18 cellular contexts compared by ENCODE assay signal in genomic region chr14:93984070-93984469, GRCh38. TPM values are rescaled to one million over a fixed set of nuclear protein-coding genes. Genes with fewer than 3 reads are reported as not detected.
DNase-seq lines count a peak whose midpoint lies in the region; ATAC-seq and TF ChIP-seq lines count a peak whose summit lies in the region.
"Had no signal": no experiment of that assay in that cellular context is flagged by ENCODE, and none has a peak within 500 bp of the region (broad histone marks: within the 10 kb centered on the region; RNA-seq: fewer than 3 reads in every experiment).

No MANE protein-coding gene starts in this region.

- no peaks in the 10 kb centered on the region for H3K36me3 Mint-ChIP-seq in GM23338 (ENCODE audit: low read depth)

- H3K9me2 ChIP-seq in GM23338 (ENCODE audit: insufficient read depth), result no peaks in the 10 kb centered on the region

- TF ChIP-seq CTCF in GM23338 (conservative IDR thresholded peaks at IDR 0.05; ENCODE audit: low read depth in 2 of 2) (no peak), lower lobe of right lung (IDR thresholded peaks at IDR 0.05) (no peak)

- no peak overlapping the region for H3K4me2 ChIP-seq in GM23338

- no peak overlapping the region for H3K4me3 Mint-ChIP-seq in GM23338

- no peaks in the 10 kb centered on the region for H3K9me3 ChIP-seq in adipocyte (ENCODE audit: control insufficient read depth, low read length)
- H3K9me3 ChIP-seq in lower lobe of right lung, result no peaks in the 10 kb centered on the region
- H3K9me3 ChIP-seq: testis had no signal

- no peak overlapping the region for H2AFZ ChIP-seq in GM23338

- H3K4me1 ChIP-seq in GM23338 (ENCODE audit: insufficient read depth) (no peaks in the 10 kb centered on the region), adipocyte (ENCODE audit: control insufficient read depth, insufficient read depth, low read length) (peaks cover 16% of the 10 kb centered on the region), lower lobe of right lung (no peaks in the 10 kb centered on the region)
- H3K4me1 ChIP-seq: testis had no signal

- POLR2A ChIA-PET in HEK293T (lab: Yijun Ruan, JAX), result no interaction called here

- CTCF ChIA-PET in HEK293T (lab: Yijun Ruan, JAX), result interaction anchor here (0.7 to 1.8 kb wide), 5 partner anchors 13 to 25 kb away, joined by 3 to 9 read pairs (median 3); no protein-coding TSS in a partner anchor

- no peaks in the 10 kb centered on the region for H3K27me3 ChIP-seq in GM23338 (ENCODE audit: insufficient read depth)
- no peaks in the 10 kb centered on the region for H3K27me3 ChIP-seq in adipocyte (replicated peaks; ENCODE audit: control insufficient read depth, insufficient read depth, low read length)
- peaks cover 5% of the 10 kb centered on the region for H3K27me3 ChIP-seq in lower lobe of right lung (ENCODE audit: low read depth)
- H3K27me3 ChIP-seq: testis had no signal

- H4K20me1 ChIP-seq in GM23338 (replicated peaks; ENCODE audit: insufficient read depth), result no peaks in the 10 kb centered on the region

- H3K27ac ChIP-seq in GM23338 (ENCODE audit: low read depth), result no peak overlapping the region
- no peak overlapping the region for H3K27ac ChIP-seq in lower lobe of right lung
- H3K27ac ChIP-seq: testis had no signal

- no peak overlapping the region for H3K27ac Mint-ChIP-seq in GM23338

- DNase-seq in A172 (ENCODE audit: low spot score) (peak; percentile 18), GM23338 (ENCODE audit: low spot score) (peak; percentile 25), adipocyte (ENCODE audit: low read depth) (peak; percentile 29), lower lobe of right lung (peak; percentile 26), HEK293T (ENCODE audit: extremely low spot score) (no peak)
- no peak for DNase-seq in activated T-cell treated with anti-CD3 and anti-CD28 coated beads, Interleukin-2, amount 50 U/mL, for 1 hour
- DNase-seq: AML-193; erythroblast; NCI-H187 treated with DMSO at 0.1 percent for 48 hours; stimulated activated CD4-positive, alpha-beta T cell treated with anti-CD3 and anti-CD28 coated beads, Interleukin-12 subunit alpha, Interleukin-12 subunit beta, amount 100 ng/mL, for 4 hours; testis had no signal

- peak; percentile 26 for ATAC-seq in GM23338
- no peak for ATAC-seq in lower lobe of right lung
- ATAC-seq in GM18873 (IDR thresholded peaks at IDR 0.05; ENCODE audit: low FRiP score, unreplicated experiment), result no peak
- ATAC-seq in GM21737 (IDR thresholded peaks at IDR 0.05; ENCODE audit: unreplicated experiment), result no peak

- H3K4me3 ChIP-seq in GM23338, result no peak overlapping the region
- H3K4me3 ChIP-seq in adipocyte (ENCODE audit: low read length), result no peak overlapping the region
- no peak overlapping the region for H3K4me3 ChIP-seq in lower lobe of right lung
- H3K4me3 ChIP-seq: lung, testis had no signal

- H3K4me1 Mint-ChIP-seq in GM23338, result peaks cover 14% of the 10 kb centered on the region

- no peaks in the 10 kb centered on the region for H3F3A ChIP-seq in GM23338 (replicated peaks; ENCODE audit: low read depth)

- H3K79me2 ChIP-seq in GM23338 (replicated peaks; ENCODE audit: insufficient read depth), result no peaks in the 10 kb centered on the region

- peaks cover 3% of the 10 kb centered on the region for H3K27me3 Mint-ChIP-seq in GM23338 (ENCODE audit: insufficient read depth, low read depth, poor library complexity)

- intact Hi-C loops in lower lobe of right lung (cut with DNase I), result no loop called here

- no peak overlapping the region for H3K9ac ChIP-seq in adipocyte (ENCODE audit: low read length)

- no peaks in the 10 kb centered on the region for H3K36me3 ChIP-seq in GM23338 (ENCODE audit: insufficient read depth)
- H3K36me3 ChIP-seq in adipocyte (ENCODE audit: control insufficient read depth, insufficient read depth, low read length, severe bottlenecking), result no peaks in the 10 kb centered on the region
- no peaks in the 10 kb centered on the region for H3K36me3 ChIP-seq in lower lobe of right lung

- no peaks in the 10 kb centered on the region for H3K9me3 Mint-ChIP-seq in GM23338

TF ChIP-seq in GM23338, 12 proteins besides CTCF, POLR2A, EP300 and RAD21 (continues in another document):
- TF ChIP-seq JUNB (IDR thresholded peaks at IDR 0.05; ENCODE audit: unreplicated experiment) (no peak), STAT1 (IDR thresholded peaks at IDR 0.05; ENCODE audit: unreplicated experiment) (no peak), ZNF114 (CRISPR knock-in tag; IDR thresholded peaks at IDR 0.05) (no peak), EZH2 (IDR thresholded peaks at IDR 0.05; ENCODE audit: low read depth, unreplicated experiment) (no peak), EZH2phosphoT487 (IDR thresholded peaks at IDR 0.05; ENCODE audit: unreplicated experiment) (no peak), REST (IDR thresholded peaks at IDR 0.05; ENCODE audit: unreplicated experiment) (no peak), ZNF331 (CRISPR knock-in tag; IDR thresholded peaks at IDR 0.05; ENCODE audit: low read depth) (no peak)

TF ChIP-seq in HEK293T, 16 proteins besides CTCF, POLR2A, EP300 and RAD21:
- no peak for TF ChIP-seq TARDBP (IDR thresholded peaks at IDR 0.05)
- no peak for TF ChIP-seq SUZ12 (IDR thresholded peaks at IDR 0.05)
- no peak for TF ChIP-seq HDGF (IDR thresholded peaks at IDR 0.05; ENCODE audit: borderline replicate concordance)
- no peak for TF ChIP-seq LEF1 (IDR thresholded peaks at IDR 0.05; ENCODE audit: borderline replicate concordance)
- no peak for TF ChIP-seq FOXM1 (IDR thresholded peaks at IDR 0.05; ENCODE audit: borderline replicate concordance)
- no peak for TF ChIP-seq ZNF384 (IDR thresholded peaks at IDR 0.05)
- TF ChIP-seq FOXA1 (IDR thresholded peaks at IDR 0.05), result no peak
- TF ChIP-seq NFRKB (IDR thresholded peaks at IDR 0.05), result no peak
- TF ChIP-seq SP1 (IDR thresholded peaks at IDR 0.05), result no peak
- no peak for TF ChIP-seq BHLHE40 (IDR thresholded peaks at IDR 0.05; ENCODE audit: borderline replicate concordance)
- no peak for TF ChIP-seq L3MBTL2 (conservative IDR thresholded peaks at IDR 0.05)

RNA-seq across cellular contexts. Expression of gene ASB2, which starts 7.7 kb away (rescaled TPM):
- not detected in 2 replicates for total RNA-seq in A172 (2014; rRNA removed; shearing (Covaris generic))
- total RNA-seq in GM23338 (2014; rRNA removed; shearing (Covaris generic)), result 1.2 and 2.3 TPM in 2 replicates
- 1.5 and 1.7 TPM in 2 replicates for polyA plus RNA-seq in GM23338 (2016; fragmentation: Nextera tagmentation; extraction: Ambion mirVana)
- 2.4 TPM for total RNA-seq in lower lobe of right lung
- total RNA-seq: occipital lobe had no signal

RNA-seq across cellular contexts. Expression of gene CCDC197, which starts 13.0 kb away (rescaled TPM):
- not detected in 2 replicates for total RNA-seq in A172 (2014; rRNA removed; shearing (Covaris generic))
- not detected in 2 replicates for total RNA-seq in GM23338 (2014; rRNA removed; shearing (Covaris generic))
- polyA plus RNA-seq in GM23338 (2016; fragmentation: Nextera tagmentation; extraction: Ambion mirVana), result not detected in 2 replicates
- not detected for total RNA-seq in lower lobe of right lung
- total RNA-seq: activated CD8-positive, alpha-beta memory T cell treated with anti-CD3 and anti-CD28 coated beads for 36 hours; cerebellum; lung; occipital lobe had no signal
- polyA plus RNA-seq: lung had no signal

RNA-seq across cellular contexts. Expression of gene OTUB2, which starts 42.1 kb away (rescaled TPM):
- total RNA-seq in A172 (2014; rRNA removed; shearing (Covaris generic)), result 0.53 and 1.2 TPM in 2 replicates
- total RNA-seq in GM23338 (2014; rRNA removed; shearing (Covaris generic)), result 4.1 and 4.4 TPM in 2 replicates
- 1.9 and 2.1 TPM in 2 replicates for polyA plus RNA-seq in GM23338 (2016; fragmentation: Nextera tagmentation; extraction: Ambion mirVana)
- 1.9 TPM for total RNA-seq in lower lobe of right lung

RNA-seq across cellular contexts. Expression of gene FAM181A, which starts 56.9 kb away (rescaled TPM):
- not detected in 2 replicates for total RNA-seq in A172 (2014; rRNA removed; shearing (Covaris generic))
- total RNA-seq in GM23338 (2014; rRNA removed; shearing (Covaris generic)), result not detected in 2 replicates
- polyA plus RNA-seq in GM23338 (2016; fragmentation: Nextera tagmentation; extraction: Ambion mirVana), result not detected in 2 replicates
- 6.4 TPM for total RNA-seq in lower lobe of right lung
- total RNA-seq: activated CD8-positive, alpha-beta memory T cell treated with anti-CD3 and anti-CD28 coated beads for 36 hours; activated naive CD4-positive, alpha-beta T cell treated with anti-CD3 and anti-CD28 coated beads, Interleukin-2, amount 50 U/mL, for 72 hours had no signal

Comparison
In these comparisons a context has a peak if more than half of its experiments do, and no peak if none do; other contexts are left out.
1. DNase-seq: peak in A172 (single experiment), GM23338 (single experiment), adipocyte (single experiment) and lower lobe of right lung (single experiment); none in activated T-cell treated with anti-CD3 and anti-CD28 coated beads, Interleukin-2, amount 50 U/mL, for 1 hour (single experiment) and HEK293T (single experiment).